In the genomic region with DNA sequence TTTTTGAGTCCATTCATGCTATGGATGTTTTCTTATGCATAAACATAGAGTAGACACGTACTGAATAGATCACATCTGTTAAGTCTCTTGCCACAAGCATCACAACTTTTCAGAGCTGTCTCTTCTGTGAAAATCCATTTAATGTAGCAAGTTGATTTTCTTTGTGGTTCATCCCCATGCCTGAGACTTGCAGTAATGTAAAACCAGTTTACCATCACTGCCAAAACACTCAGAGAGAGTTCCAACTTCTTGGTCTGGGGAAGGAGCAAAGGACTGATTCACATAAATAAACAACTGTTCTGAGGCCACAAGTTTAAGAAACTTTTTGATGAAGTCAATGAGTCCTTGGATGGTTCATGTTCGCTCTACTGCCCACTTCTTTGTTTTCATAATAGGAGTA, we compare ENCODE assay signal across 8 cellular contexts. TPM values are rescaled to one million over a fixed set of nuclear protein-coding genes. Genes with fewer than 3 reads are reported as not detected.
DNase-seq lines count a peak whose midpoint lies in the region; ATAC-seq and TF ChIP-seq lines count a peak whose summit lies in the region.
"Not testable (repeated sequence)": the region's sequence is repeated elsewhere in the genome, so short reads cannot be mapped to it uniquely, and the experiment has no call there.

No MANE protein-coding gene starts in this region.

- TF ChIP-seq EP300 in suprapubic skin (IDR thresholded peaks at IDR 0.05): not testable (repeated sequence)

- WGBS in right cardiac atrium: 70% methylated on average over 2 of the region's 2 CpGs
- 85% methylated on average over 2 of the region's 2 CpGs for WGBS in suprapubic skin

- not testable (repeated sequence) for TF ChIP-seq CTCF in AG09309 (IDR thresholded peaks at IDR 0.05; ENCODE audit: control insufficient read depth, insufficient read depth, low read depth, low read length, missing control alignments); fibroblast of lung (conservative IDR thresholded peaks at IDR 0.05 in 1 of 2, IDR thresholded peaks at IDR 0.05 in 1 of 2; ENCODE audit: low read depth in 1 of 2, low read length in 2 of 2); suprapubic skin (IDR thresholded peaks at IDR 0.05)

- not testable (repeated sequence) for H3K4me3 ChIP-seq in AG09309 (ENCODE audit: control insufficient read depth, low read depth, low read length); fibroblast of lung (replicated peaks in 1 of 4; ENCODE audit: control extremely low read depth in 1 of 4, insufficient read depth in 1 of 4, low read depth in 3 of 4, low read length in 4 of 4); right cardiac atrium (ENCODE audit: low read length); suprapubic skin

- H3K9ac ChIP-seq in fibroblast of lung (ENCODE audit: insufficient read depth, low read length): not testable (repeated sequence)

- H3K9me3 ChIP-seq in fibroblast of lung (ENCODE audit: control insufficient read depth, insufficient read depth, low read depth, low read length); right cardiac atrium (ENCODE audit: control insufficient read depth, low read length); suprapubic skin: not testable (repeated sequence)

- TF ChIP-seq POLR2A in suprapubic skin (IDR thresholded peaks at IDR 0.05): not testable (repeated sequence)

- H3K4me1 ChIP-seq in fibroblast of lung (ENCODE audit: control insufficient read depth, extremely low read depth, insufficient read depth, low read length) (peaks cover 14% of the 10 kb centered on the region), suprapubic skin (peaks cover 58% of the 10 kb centered on the region)
- not testable (repeated sequence) for H3K4me1 ChIP-seq in right cardiac atrium (ENCODE audit: control insufficient read depth, insufficient read depth, low read length)

- intact Hi-C loops in right cardiac atrium (cut with DNase I): not testable (repeated sequence)

- H4K20me1 ChIP-seq in fibroblast of lung (ENCODE audit: control insufficient read depth, extremely low read depth, insufficient read depth, low read length): not testable (repeated sequence)

- H3K36me3 ChIP-seq in fibroblast of lung (ENCODE audit: control insufficient read depth, insufficient read depth, low read length); suprapubic skin: not testable (repeated sequence)

- DNase-seq in AG09309 (ENCODE audit: low read depth) (peak; percentile 71), ELR (ENCODE audit: low read depth) (peak; percentile 24), M059J (ENCODE audit: low read depth) (peak; percentile 83), astrocyte of the hippocampus (ENCODE audit: low read depth, low spot score) (peak; percentile 86), fibroblast of lung (ENCODE audit: low read depth in 2 of 2) (peak; percentile 96 to 98), non-pigmented ciliary epithelial cell (ENCODE audit: low read depth) (peak; percentile 81)
- not testable (repeated sequence) for DNase-seq in right cardiac atrium; suprapubic skin (ENCODE audit: low spot score in 2 of 2)

- not testable (repeated sequence) for H3K79me2 ChIP-seq in fibroblast of lung (ENCODE audit: control insufficient read depth, insufficient read depth, low read length)

- peak; percentile 46 to 71 for ATAC-seq in right cardiac atrium

- not testable (repeated sequence) for H3K27me3 ChIP-seq in fibroblast of lung (ENCODE audit: control insufficient read depth, insufficient read depth, low read length); right cardiac atrium (ENCODE audit: control insufficient read depth, insufficient read depth); suprapubic skin

- H3K27ac ChIP-seq in fibroblast of lung (ENCODE audit: insufficient read depth, low read length): peak overlapping the region; percentile 79
- not testable (repeated sequence) for H3K27ac ChIP-seq in right cardiac atrium (ENCODE audit: low read length)
- H3K27ac ChIP-seq in suprapubic skin: peak overlapping the region; percentile 39

- not testable (repeated sequence) for H3K4me2 ChIP-seq in fibroblast of lung (ENCODE audit: extremely low read depth, insufficient read depth, low read length)

- not testable (repeated sequence) for H2AFZ ChIP-seq in fibroblast of lung (ENCODE audit: low read length)

RNA-seq across cellular contexts. Expression of a gene that starts 24.8 kb away (rescaled TPM):
- total RNA-seq in M059J (2014; rRNA removed; shearing (Covaris generic)): 8.8 and 22.2 TPM in 2 replicates
- total RNA-seq in fibroblast of lung: 21.1 and 27.4 TPM in 2 replicates
- polyA plus RNA-seq in fibroblast of lung: 12.7 and 13.2 TPM in 2 replicates
- polyA plus RNA-seq in fibroblast of lung (2012): 14.8 and 17.0 TPM in 2 replicates
- 43.5 and 78.8 TPM in 2 replicates for polyA minus RNA-seq in fibroblast of lung (ENCODE audit: low replicate concordance)
- 10 to 100 TPM in 1 of 4 donors, 1 to 10 TPM in 3; 9.8 to 12.6 (median 9.9) TPM for total RNA-seq in right cardiac atrium
- 3.2 TPM for polyA plus RNA-seq in right cardiac atrium
- total RNA-seq in suprapubic skin: 10 to 100 TPM; 45.2 to 59.5 (median 49.2) TPM
